ENCODE assay signal across 8 cellular contexts in the genomic region with DNA sequence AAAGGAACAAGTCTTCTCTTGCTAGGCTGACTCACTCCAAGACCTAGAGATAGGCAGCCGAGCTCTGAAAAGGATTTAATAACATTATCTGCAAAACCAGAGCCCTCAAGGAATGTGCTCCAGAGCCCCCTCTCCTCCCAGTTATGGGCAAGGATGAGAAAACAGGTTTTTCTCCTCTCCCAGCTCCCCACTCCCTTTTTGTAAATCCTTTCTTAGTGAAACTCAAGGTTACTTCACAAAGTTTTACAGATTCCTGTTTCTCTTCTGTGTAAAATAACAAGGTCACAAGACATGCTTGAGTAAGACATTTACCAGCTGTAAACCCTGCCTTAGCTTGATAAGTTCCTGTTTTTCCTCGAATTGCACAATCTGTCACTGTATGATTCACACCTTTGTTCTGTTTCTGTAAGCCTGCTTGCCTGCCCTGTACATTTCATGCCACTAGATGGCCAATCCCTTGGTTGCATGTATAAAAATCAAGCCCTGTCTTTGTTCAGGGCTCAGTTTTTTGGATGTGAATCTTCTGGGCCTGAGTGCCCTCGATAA.
A peak's percentile ranks its signal among the peaks of the same experiment; 100 is the strongest.
DNase-seq lines count a peak whose midpoint lies in the region; ATAC-seq, FAIRE-seq and TF ChIP-seq lines count a peak whose summit lies in the region.

No MANE protein-coding gene starts in this region.

- H3K4me2 ChIP-seq in keratinocyte (ENCODE audit: control insufficient read depth, extremely low read depth, insufficient read depth, low read depth, low read length): no peak overlapping the region

- no peak overlapping the region for H3K4me3 ChIP-seq in keratinocyte (ENCODE audit: control insufficient read depth in 2 of 3, extremely low read depth in 1 of 3, insufficient read depth in 2 of 3, low read depth in 1 of 3, low read length in 3 of 3)

- no peaks in the 10 kb centered on the region for H3K9me1 ChIP-seq in keratinocyte (ENCODE audit: control insufficient read depth, extremely low read depth, insufficient read depth, low read length)

- TF ChIP-seq CTCF in keratinocyte (optimal IDR thresholded peaks at IDR 0.05 in 1 of 3, IDR thresholded peaks at IDR 0.05 in 1 of 3, conservative IDR thresholded peaks at IDR 0.05 in 1 of 3; ENCODE audit: extremely low read depth in 1 of 3, insufficient read depth in 2 of 3, low read length in 3 of 3) (peak; percentile 20 to 70 (median 27)), mesothelial cell of epicardium (IDR thresholded peaks at IDR 0.05; ENCODE audit: unreplicated experiment) (no peak)

- H3K9ac ChIP-seq in keratinocyte (ENCODE audit: control insufficient read depth, extremely low read depth, insufficient read depth, low read length): no peak overlapping the region

- intact Hi-C loops in sciatic nerve (cut with DNase I): no loop called here

- H3K9me3 ChIP-seq in keratinocyte (ENCODE audit: control insufficient read depth, low read depth, low read length): no peaks in the 10 kb centered on the region

- dilution Hi-C loops in keratinocyte (cut with MboI; ENCODE audit: extremely low pct_ligation_motif_present, low sequenced_read_pairs): no loop called here

- H2AFZ ChIP-seq in keratinocyte (ENCODE audit: control insufficient read depth, low read length): no peak overlapping the region

- peaks cover 37% of the 10 kb centered on the region for H3K9me3 Mint-ChIP-seq in mesothelial cell of epicardium

- H3K27ac ChIP-seq in keratinocyte (ENCODE audit: control insufficient read depth, insufficient read depth, low read length): no peak overlapping the region

- H3K36me3 Mint-ChIP-seq in mesothelial cell of epicardium: peaks cover 8% of the 10 kb centered on the region

- peaks cover 16% of the 10 kb centered on the region for H3K4me1 Mint-ChIP-seq in mesothelial cell of epicardium

- H3K36me3 ChIP-seq in keratinocyte (ENCODE audit: control insufficient read depth in 2 of 2, extremely low read depth in 1 of 2, insufficient read depth in 2 of 2, low read length in 2 of 2): no peaks in the 10 kb centered on the region

- ATAC-seq in HG03159 (IDR thresholded peaks at IDR 0.05; ENCODE audit: unreplicated experiment) (peak; percentile 77), sciatic nerve (no peak)

- H3K27me3 ChIP-seq in keratinocyte (ENCODE audit: control insufficient read depth, extremely low read depth, insufficient read depth, low read length): no peaks in the 10 kb centered on the region

- H3K4me3 Mint-ChIP-seq in mesothelial cell of epicardium: no peak overlapping the region

- no peaks in the 10 kb centered on the region for H4K20me1 ChIP-seq in keratinocyte (ENCODE audit: control insufficient read depth, extremely low read depth, insufficient read depth, low read length)

- H3K27ac Mint-ChIP-seq in mesothelial cell of epicardium: no peak overlapping the region

- no peaks in the 10 kb centered on the region for H3K79me2 ChIP-seq in keratinocyte (ENCODE audit: control insufficient read depth, insufficient read depth, low read length)

- DNase-seq in GDM1 (lab: John Stamatoyannopoulos, UW) (peak; percentile 27), SKM-1 treated with dmso at 0.1 percent for 144 hours (lab: John Stamatoyannopoulos, UW; ENCODE audit: unreplicated experiment) (peak; percentile 96), keratinocyte (ENCODE audit: low read depth, low spot score) (no peak), putamen (ENCODE audit: low spot score) (no peak), sciatic nerve (ENCODE audit: low spot score) (no peak), mesothelial cell of epicardium (ENCODE audit: low spot score in 2 of 2, unreplicated experiment in 2 of 2) (no peak)
- no peak for DNase-seq in stimulated activated CD4-positive, alpha-beta T cell treated with anti-CD3 and anti-CD28 coated beads, Interleukin-2, amount 100 ng/mL, for 24 hours

- H3K27me3 Mint-ChIP-seq in mesothelial cell of epicardium (ENCODE audit: low read depth): no peaks in the 10 kb centered on the region

- no peaks in the 10 kb centered on the region for H3K4me1 ChIP-seq in keratinocyte (ENCODE audit: control insufficient read depth, extremely low read depth, insufficient read depth, low read length)

- no peak for FAIRE-seq in keratinocyte (lab: Jason Lieb, UNC)

Comparison
In these comparisons a context has a peak if more than half of its experiments do, and no peak if none do; other contexts are left out.
1. DNase-seq: peak in GDM1 (single experiment) and SKM-1 treated with dmso at 0.1 percent for 144 hours (single experiment); none in keratinocyte (single experiment), putamen (single experiment), sciatic nerve (single experiment), stimulated activated CD4-positive, alpha-beta T cell treated with anti-CD3 and anti-CD28 coated beads, Interleukin-2, amount 100 ng/mL, for 24 hours (0 of 2) and mesothelial cell of epicardium (0 of 2).